In the genomic region with DNA sequence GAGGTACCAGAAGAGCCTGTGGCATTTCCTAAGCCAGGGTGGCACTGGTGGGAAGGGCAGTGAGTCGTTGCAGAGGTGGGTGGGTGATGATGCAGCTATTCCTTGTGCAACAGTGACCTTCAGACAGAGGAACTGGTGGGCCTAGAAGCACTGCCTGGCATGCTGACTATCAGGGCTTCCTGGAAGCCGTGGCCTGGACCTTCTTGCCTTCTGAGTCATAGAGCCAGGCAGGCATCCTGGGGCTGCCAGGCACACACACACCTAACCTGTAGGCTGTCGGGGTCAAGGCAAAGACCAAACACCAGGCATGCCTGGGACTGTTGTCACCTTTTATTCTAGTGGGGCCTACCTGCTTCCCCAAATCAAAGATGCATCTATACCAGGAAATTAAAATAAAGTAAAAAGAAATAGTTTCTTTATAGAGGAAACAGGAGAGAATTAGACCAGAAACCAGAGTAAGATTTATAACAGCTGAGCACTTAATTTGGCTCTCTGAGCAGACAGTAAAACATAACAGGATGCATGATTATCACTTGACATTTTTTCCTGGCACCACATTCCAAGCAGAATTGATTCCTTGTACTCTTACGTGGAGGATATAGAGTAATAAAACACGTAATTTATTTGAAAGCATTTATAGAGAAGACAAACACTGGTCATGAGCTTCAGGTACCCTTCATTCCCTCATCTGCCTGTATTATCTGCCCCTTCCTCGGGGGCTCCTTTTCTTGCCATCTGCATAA, we compare ENCODE assay signal across 8 cellular contexts. TPM values are rescaled to one million over a fixed set of nuclear protein-coding genes. Genes with fewer than 3 reads are reported as not detected.
A peak's percentile ranks its signal among the peaks of the same experiment; 100 is the strongest.
DNase-seq lines count a peak whose midpoint lies in the region; ATAC-seq, FAIRE-seq and TF ChIP-seq lines count a peak whose summit lies in the region.

No MANE protein-coding gene starts in this region.

- H3K27ac ChIP-seq in CD4-positive, CD25-positive, alpha-beta regulatory T cell (ENCODE audit: insufficient read depth, low read length, poor library complexity, severe bottlenecking) = peak overlapping the region; percentile 59
- H3K27ac ChIP-seq in RWPE2 (ENCODE audit: poor library complexity, severe bottlenecking) = peak overlapping the region; percentile 54
- no peak overlapping the region for H3K27ac ChIP-seq in pancreas

- H3K27ac Mint-ChIP-seq in CD4-positive, CD25-positive, alpha-beta regulatory T cell = peak overlapping the region; percentile 68 to 99 (median 90)

- H3K9me3 ChIP-seq in CD4-positive, CD25-positive, alpha-beta regulatory T cell (ENCODE audit: control insufficient read depth in 2 of 2, low read length in 2 of 2) = no peaks in the 10 kb centered on the region
- H3K9me3 ChIP-seq in RWPE2 (ENCODE audit: severe bottlenecking) = no peaks in the 10 kb centered on the region
- no peaks in the 10 kb centered on the region for H3K9me3 ChIP-seq in pancreas

- ATAC-seq in CD4-positive, CD25-positive, alpha-beta regulatory T cell (ENCODE audit: low read depth in 2 of 2) = peak; percentile 70 to 86
- ATAC-seq in RWPE2 (ENCODE audit: low read depth) (peak; percentile 89), pancreas (peak in 3 of 4 donors; percentile 8 to 63 (median 59)), HG03378 (IDR thresholded peaks at IDR 0.05; ENCODE audit: unreplicated experiment) (no peak)

- H3K27me3 ChIP-seq in CD4-positive, CD25-positive, alpha-beta regulatory T cell (ENCODE audit: control insufficient read depth, insufficient read depth, low read length) = no peaks in the 10 kb centered on the region
- no peaks in the 10 kb centered on the region for H3K27me3 ChIP-seq in RWPE2 (ENCODE audit: insufficient read depth, poor library complexity, severe bottlenecking)
- no peaks in the 10 kb centered on the region for H3K27me3 ChIP-seq in pancreas

- no peak overlapping the region for H3K4me3 ChIP-seq in CD4-positive, CD25-positive, alpha-beta regulatory T cell (ENCODE audit: low read depth, low read length)
- no peak overlapping the region for H3K4me3 ChIP-seq in RWPE2 (ENCODE audit: severe bottlenecking)
- H3K4me3 ChIP-seq in pancreas = no peak overlapping the region

- TF ChIP-seq CTCF in RWPE2 (IDR thresholded peaks at IDR 0.05; ENCODE audit: poor library complexity, severe bottlenecking) = no peak
- TF ChIP-seq CTCF in pancreas (IDR thresholded peaks at IDR 0.05) = no peak

- peaks cover 69% of the 10 kb centered on the region for H3K36me3 Mint-ChIP-seq in CD4-positive, CD25-positive, alpha-beta regulatory T cell

- intact Hi-C loops in pancreas (cut with DNase I) = no loop called here
- intact Hi-C loops in posterior vena cava (cut with DNase I) = no loop called here

- no peaks in the 10 kb centered on the region for H3K27me3 Mint-ChIP-seq in CD4-positive, CD25-positive, alpha-beta regulatory T cell

- H3K4me1 Mint-ChIP-seq in CD4-positive, CD25-positive, alpha-beta regulatory T cell = peaks cover 20 to 87% (median 62%) of the 10 kb centered on the region in 4 donors

- FAIRE-seq in pancreas (lab: Jason Lieb, UNC) = no peak

- peak in 1 of 3 donors; percentile 67 for DNase-seq in CD4-positive, CD25-positive, alpha-beta regulatory T cell
- DNase-seq in RWPE2 (ENCODE audit: low spot score) (no peak), dermis blood vessel endothelial cell (peak; percentile 68), pancreas (peak in 1 of 6 donors; percentile 40), posterior vena cava (ENCODE audit: low spot score) (no peak), SW480 (ENCODE audit: low spot score) (no peak), NCI-H748 (lab: John Stamatoyannopoulos, UW; ENCODE audit: unreplicated experiment) (no peak)

- WGBS in pancreas, 2 donors = 79 to 86% methylated on average over 6 of the region's 6 CpGs

- peak overlapping the region in 3 of 4 donors; percentile 28 to 74 (median 29) for H3K4me3 Mint-ChIP-seq in CD4-positive, CD25-positive, alpha-beta regulatory T cell

- no peaks in the 10 kb centered on the region for H3K9me3 Mint-ChIP-seq in CD4-positive, CD25-positive, alpha-beta regulatory T cell

- peaks cover 48% of the 10 kb centered on the region for H3K4me1 ChIP-seq in CD4-positive, CD25-positive, alpha-beta regulatory T cell (ENCODE audit: control insufficient read depth, insufficient read depth, low read length, poor library complexity, severe bottlenecking)
- peaks cover 11% of the 10 kb centered on the region for H3K4me1 ChIP-seq in RWPE2 (ENCODE audit: insufficient read depth, poor library complexity, severe bottlenecking)
- no peaks in the 10 kb centered on the region for H3K4me1 ChIP-seq in pancreas

- peaks cover 72% of the 10 kb centered on the region for H3K36me3 ChIP-seq in CD4-positive, CD25-positive, alpha-beta regulatory T cell (ENCODE audit: control insufficient read depth, insufficient read depth, low read length)
- H3K36me3 ChIP-seq in RWPE2 (ENCODE audit: low read depth) (peaks cover 76% of the 10 kb centered on the region), pancreas (peaks cover 5 to 35% (median 17%) of the 10 kb centered on the region in 3 donors)

RNA-seq across cellular contexts. Expression of a gene that starts 25.1 kb away (rescaled TPM):
- total RNA-seq in CD4-positive, CD25-positive, alpha-beta regulatory T cell = 51.4 TPM
- polyA plus RNA-seq in CD4-positive, CD25-positive, alpha-beta regulatory T cell = 10 to 100 TPM; 34.4 to 44.7 (median 36.4) TPM
- total RNA-seq in dermis blood vessel endothelial cell (106 and 139 TPM in 2 replicates), pancreas (10 to 100 TPM; 22.8 to 36.5 (median 30.5) TPM), posterior vena cava (10 to 100 TPM; 25.5 to 31.9 TPM)
- polyA plus RNA-seq in pancreas = 10 to 100 TPM; 29.5 to 31.1 TPM

RNA-seq across cellular contexts. Expression of a gene that starts 37.4 kb away (rescaled TPM):
- total RNA-seq in CD4-positive, CD25-positive, alpha-beta regulatory T cell = 120 TPM
- 10 to 100 TPM; 65.2 to 94.0 (median 73.7) TPM for polyA plus RNA-seq in CD4-positive, CD25-positive, alpha-beta regulatory T cell
- total RNA-seq in dermis blood vessel endothelial cell (1.5 and 4.8 TPM in 2 replicates), pancreas (10 to 100 TPM in 1 of 6 donors, 1 to 10 TPM in 5; 1.3 to 10.4 (median 3.2) TPM), posterior vena cava (10 to 100 TPM in 1 of 2 donors, 1 to 10 TPM in 1; 4.9 to 11.8 TPM)
- 1 to 10 TPM; 1.2 to 1.7 TPM for polyA plus RNA-seq in pancreas

Comparison
In these comparisons a context has a peak if more than half of its experiments do, and no peak if none do; other contexts are left out.
1. H3K27ac ChIP-seq: peak in CD4-positive, CD25-positive, alpha-beta regulatory T cell (single experiment) and RWPE2 (single experiment); none in pancreas (0 of 4).